ENCODE assay signal across 1 cellular context in the genomic region with DNA sequence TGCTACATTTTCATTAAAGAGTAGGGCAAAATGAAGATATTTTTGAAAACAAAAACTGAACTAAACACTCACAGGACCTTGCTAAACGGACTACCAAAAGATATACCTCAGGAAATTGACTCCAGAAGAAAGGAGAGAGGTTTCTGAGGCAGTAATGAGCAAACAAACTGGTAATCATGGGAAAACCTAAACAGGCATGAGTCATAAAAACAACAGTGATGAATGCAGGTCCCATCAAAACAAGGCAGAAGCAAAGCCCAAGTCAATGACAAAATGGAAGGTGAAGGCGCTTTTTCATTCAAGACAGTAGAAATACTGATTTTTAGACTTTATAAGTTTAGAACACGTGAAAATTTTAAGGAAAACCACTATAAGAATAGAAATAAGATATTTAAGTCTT.
A peak's percentile ranks its signal among the peaks of the same experiment; 100 is the strongest.
TF ChIP-seq lines count a peak whose summit lies in the region.

No MANE protein-coding gene starts in this region.

TF ChIP-seq in HEK293, 187 proteins besides CTCF, POLR2A, EP300 and RAD21 (continued from another document):
- TF ChIP-seq PRDM1 (tag by site-specific recombination; IDR thresholded peaks at IDR 0.05), result peak; percentile 32; the same call in 1 of the 2 replicates
- no peak for TF ChIP-seq GFI1B (tag by site-specific recombination; IDR thresholded peaks at IDR 0.05)
- no peak for TF ChIP-seq ZBTB21 (tag by site-specific recombination; IDR thresholded peaks at IDR 0.05)
- TF ChIP-seq ZNF660 (tag by site-specific recombination; IDR thresholded peaks at IDR 0.05), result peak; percentile 60; the same call in 1 of the 2 replicates
- TF ChIP-seq, protein P1, sequence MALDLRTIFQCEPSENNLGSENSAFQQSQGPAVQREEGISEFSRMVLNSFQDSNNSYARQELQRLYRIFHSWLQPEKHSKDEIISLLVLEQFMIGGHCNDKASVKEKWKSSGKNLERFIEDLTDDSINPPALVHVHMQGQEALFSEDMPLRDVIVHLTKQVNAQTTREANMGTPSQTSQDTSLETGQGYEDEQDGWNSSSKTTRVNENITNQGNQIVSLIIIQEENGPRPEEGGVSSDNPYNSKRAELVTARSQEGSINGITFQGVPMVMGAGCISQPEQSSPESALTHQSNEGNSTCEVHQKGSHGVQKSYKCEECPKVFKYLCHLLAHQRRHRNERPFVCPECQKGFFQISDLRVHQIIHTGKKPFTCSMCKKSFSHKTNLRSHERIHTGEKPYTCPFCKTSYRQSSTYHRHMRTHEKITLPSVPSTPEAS (tag by site-specific recombination; IDR thresholded peaks at IDR 0.05), result no peak
- no peak for TF ChIP-seq ZNF747 (tag by site-specific recombination; IDR thresholded peaks at IDR 0.05)
- TF ChIP-seq ZNF169 (tag by site-specific recombination; IDR thresholded peaks at IDR 0.05), result no peak
- TF ChIP-seq, protein P2, sequence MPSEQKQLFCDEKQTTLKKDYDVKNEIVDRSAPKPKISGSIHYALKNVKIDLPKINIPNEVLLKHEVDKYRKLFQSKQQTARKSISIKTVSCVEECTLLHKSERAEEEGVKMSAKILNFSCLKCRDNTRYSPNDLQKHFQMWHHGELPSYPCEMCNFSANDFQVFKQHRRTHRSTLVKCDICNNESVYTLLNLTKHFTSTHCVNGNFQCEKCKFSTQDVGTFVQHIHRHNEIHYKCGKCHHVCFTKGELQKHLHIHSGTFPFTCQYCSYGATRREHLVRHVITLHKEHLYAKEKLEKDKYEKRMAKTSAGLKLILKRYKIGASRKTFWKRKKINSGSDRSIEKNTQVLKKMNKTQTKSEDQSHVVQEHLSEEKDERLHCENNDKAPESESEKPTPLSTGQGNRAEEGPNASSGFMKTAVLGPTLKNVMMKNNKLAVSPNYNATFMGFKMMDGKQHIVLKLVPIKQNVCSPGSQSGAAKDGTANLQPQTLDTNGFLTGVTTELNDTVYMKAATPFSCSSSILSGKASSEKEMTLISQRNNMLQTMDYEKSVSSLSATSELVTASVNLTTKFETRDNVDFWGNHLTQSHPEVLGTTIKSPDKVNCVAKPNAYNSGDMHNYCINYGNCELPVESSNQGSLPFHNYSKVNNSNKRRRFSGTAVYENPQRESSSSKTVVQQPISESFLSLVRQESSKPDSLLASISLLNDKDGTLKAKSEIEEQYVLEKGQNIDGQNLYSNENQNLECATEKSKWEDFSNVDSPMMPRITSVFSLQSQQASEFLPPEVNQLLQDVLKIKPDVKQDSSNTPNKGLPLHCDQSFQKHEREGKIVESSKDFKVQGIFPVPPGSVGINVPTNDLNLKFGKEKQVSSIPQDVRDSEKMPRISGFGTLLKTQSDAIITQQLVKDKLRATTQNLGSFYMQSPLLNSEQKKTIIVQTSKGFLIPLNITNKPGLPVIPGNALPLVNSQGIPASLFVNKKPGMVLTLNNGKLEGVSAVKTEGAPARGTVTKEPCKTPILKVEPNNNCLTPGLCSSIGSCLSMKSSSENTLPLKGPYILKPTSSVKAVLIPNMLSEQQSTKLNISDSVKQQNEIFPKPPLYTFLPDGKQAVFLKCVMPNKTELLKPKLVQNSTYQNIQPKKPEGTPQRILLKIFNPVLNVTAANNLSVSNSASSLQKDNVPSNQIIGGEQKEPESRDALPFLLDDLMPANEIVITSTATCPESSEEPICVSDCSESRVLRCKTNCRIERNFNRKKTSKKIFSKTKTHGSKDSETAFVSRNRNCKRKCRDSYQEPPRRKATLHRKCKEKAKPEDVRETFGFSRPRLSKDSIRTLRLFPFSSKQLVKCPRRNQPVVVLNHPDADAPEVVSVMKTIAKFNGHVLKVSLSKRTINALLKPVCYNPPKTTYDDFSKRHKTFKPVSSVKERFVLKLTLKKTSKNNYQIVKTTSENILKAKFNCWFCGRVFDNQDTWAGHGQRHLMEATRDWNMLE (tag by site-specific recombination; conservative IDR thresholded peaks at IDR 0.05; ENCODE audit: low read depth), result 0 out of 2 replicates have a peak, but pooled peaks have one; percentile 37
